Comparison of ENCODE assay signal across 9 cellular contexts in the genomic region with DNA sequence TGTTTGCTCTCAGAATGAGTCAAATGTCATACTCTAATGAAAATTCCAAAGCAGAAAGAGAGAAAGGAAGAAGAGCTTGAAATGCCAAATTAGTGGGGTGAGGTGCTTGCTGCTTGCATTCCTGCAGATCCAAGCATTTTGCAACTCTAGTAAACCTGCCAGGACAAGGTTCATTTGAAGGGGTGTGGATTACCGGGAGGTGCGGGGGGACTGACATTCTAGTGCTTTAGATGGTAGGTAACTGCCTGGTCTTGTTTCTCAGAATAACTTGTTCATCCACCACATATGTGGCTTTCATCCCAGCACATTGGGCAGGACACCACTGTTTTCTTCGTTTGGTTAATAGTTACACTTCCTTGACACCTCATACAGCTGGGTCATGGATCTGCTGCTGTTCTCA.
DNase-seq lines count a peak whose midpoint lies in the region; ATAC-seq and TF ChIP-seq lines count a peak whose summit lies in the region.
"Had no signal": no experiment of that assay in that cellular context is flagged by ENCODE, and none has a peak within 500 bp of the region (broad histone marks: within the 10 kb centered on the region; RNA-seq: fewer than 3 reads in every experiment).

No MANE protein-coding gene starts in this region.

- H3K9ac ChIP-seq in MM.1S (ENCODE audit: low read length) = no peak overlapping the region

- peak overlapping the region in 1 of 3 donors; percentile 10 for H3K27ac ChIP-seq in right lobe of liver
- H3K27ac ChIP-seq in tibial artery = peak overlapping the region; percentile 55 to 72
- H3K27ac ChIP-seq in MM.1S (ENCODE audit: low read length) = no peak overlapping the region

- H3K27me3 ChIP-seq in MG63 (no peaks in the 10 kb centered on the region), right lobe of liver (no peaks in the 10 kb centered on the region), tibial artery (no peaks in the 10 kb centered on the region), MM.1S (replicated peaks; ENCODE audit: insufficient read depth, low read length) (no peaks in the 10 kb centered on the region)

- H3K4me2 ChIP-seq in MM.1S (ENCODE audit: low read depth, low read length) = no peak overlapping the region

- H2AFZ ChIP-seq in MM.1S (ENCODE audit: low read length) = no peak overlapping the region

- H3K9me2 ChIP-seq in MM.1S (replicated peaks; ENCODE audit: insufficient read depth, low read length) = no peaks in the 10 kb centered on the region

- TF ChIP-seq CTCF in epithelial cell of esophagus (IDR thresholded peaks at IDR 0.05; ENCODE audit: insufficient read depth, low read depth, low read length, missing control alignments) = no peak
- no peak for TF ChIP-seq CTCF in right lobe of liver (IDR thresholded peaks at IDR 0.05)
- no peak for TF ChIP-seq CTCF in tibial artery (IDR thresholded peaks at IDR 0.05)
- no peak for TF ChIP-seq CTCF in MM.1S (IDR thresholded peaks at IDR 0.05; ENCODE audit: low read length)

- no peaks in the 10 kb centered on the region for H3K36me3 ChIP-seq in MG63
- no peaks in the 10 kb centered on the region for H3K36me3 ChIP-seq in right lobe of liver
- no peaks in the 10 kb centered on the region for H3K36me3 ChIP-seq in tibial artery
- H3K36me3 ChIP-seq in MM.1S (replicated peaks; ENCODE audit: insufficient read depth, low read length) = no peaks in the 10 kb centered on the region

- no peaks in the 10 kb centered on the region for H3K79me2 ChIP-seq in MM.1S (ENCODE audit: low read length)

- WGBS in right lobe of liver (ENCODE audit: insufficient coverage, low coverage, low lambda C conversion rate, missing lambda C conversion rate) = 22% methylated on average over 3 of the region's 3 CpGs

- DNase-seq in MG63 (peak; percentile 76), epithelial cell of esophagus (ENCODE audit: low read depth) (peak; percentile 99), right lobe of liver (peak; percentile 69 to 73 (median 69)), tibial artery (peak in 1 of 2 donors; percentile 26), MM.1S (no peak), dedifferentiated amniotic fluid mesenchymal stem cell (ENCODE audit: extremely low spot score) (no peak), NCI-H1092 (lab: John Stamatoyannopoulos, UW) (no peak)
- DNase-seq: NCI-H524 had no signal

- no peak for TF ChIP-seq POLR2A in right lobe of liver (IDR thresholded peaks at IDR 0.05)

- ATAC-seq in right lobe of liver (peak; percentile 83 to 89 (median 88)), GM18861 (IDR thresholded peaks at IDR 0.05; ENCODE audit: unreplicated experiment) (no peak)

- H4K20me1 ChIP-seq in MM.1S (ENCODE audit: insufficient read depth, low read length) = no peaks in the 10 kb centered on the region

- H3K9me3 ChIP-seq in MG63 (no peaks in the 10 kb centered on the region), right lobe of liver (no peaks in the 10 kb centered on the region), tibial artery (no peaks in the 10 kb centered on the region), MM.1S (replicated peaks; ENCODE audit: insufficient read depth, low read length) (no peaks in the 10 kb centered on the region)

- H3K4me3 ChIP-seq in MG63 = no peak overlapping the region
- H3K4me3 ChIP-seq in epithelial cell of esophagus (ENCODE audit: low read length) = no peak overlapping the region
- no peak overlapping the region for H3K4me3 ChIP-seq in right lobe of liver
- H3K4me3 ChIP-seq in tibial artery = no peak overlapping the region
- H3K4me3 ChIP-seq in MM.1S (ENCODE audit: low read length) = no peak overlapping the region

- intact Hi-C loops in right lobe of liver (cut with DNase I) (no loop called here), tibial artery (cut with DNase I; ENCODE audit: low total_unique reads) (no loop called here)

- no peaks in the 10 kb centered on the region for H3F3A ChIP-seq in MM.1S (ENCODE audit: insufficient read depth, low read length)

- H3K4me1 ChIP-seq in right lobe of liver (peaks cover 0 to 34% (median 2%) of the 10 kb centered on the region in 4 donors), tibial artery (peaks cover 0 to 95% (median 56%) of the 10 kb centered on the region in 4 donors), MM.1S (ENCODE audit: low read length) (no peaks in the 10 kb centered on the region)

Comparison
In these comparisons a context has a peak if more than half of its experiments do, and no peak if none do; other contexts are left out.
1. DNase-seq: peak in MG63 (single experiment), epithelial cell of esophagus (single experiment) and right lobe of liver (3 of 3); none in MM.1S (single experiment), dedifferentiated amniotic fluid mesenchymal stem cell (single experiment) and NCI-H1092 (single experiment).